In the genomic region with DNA sequence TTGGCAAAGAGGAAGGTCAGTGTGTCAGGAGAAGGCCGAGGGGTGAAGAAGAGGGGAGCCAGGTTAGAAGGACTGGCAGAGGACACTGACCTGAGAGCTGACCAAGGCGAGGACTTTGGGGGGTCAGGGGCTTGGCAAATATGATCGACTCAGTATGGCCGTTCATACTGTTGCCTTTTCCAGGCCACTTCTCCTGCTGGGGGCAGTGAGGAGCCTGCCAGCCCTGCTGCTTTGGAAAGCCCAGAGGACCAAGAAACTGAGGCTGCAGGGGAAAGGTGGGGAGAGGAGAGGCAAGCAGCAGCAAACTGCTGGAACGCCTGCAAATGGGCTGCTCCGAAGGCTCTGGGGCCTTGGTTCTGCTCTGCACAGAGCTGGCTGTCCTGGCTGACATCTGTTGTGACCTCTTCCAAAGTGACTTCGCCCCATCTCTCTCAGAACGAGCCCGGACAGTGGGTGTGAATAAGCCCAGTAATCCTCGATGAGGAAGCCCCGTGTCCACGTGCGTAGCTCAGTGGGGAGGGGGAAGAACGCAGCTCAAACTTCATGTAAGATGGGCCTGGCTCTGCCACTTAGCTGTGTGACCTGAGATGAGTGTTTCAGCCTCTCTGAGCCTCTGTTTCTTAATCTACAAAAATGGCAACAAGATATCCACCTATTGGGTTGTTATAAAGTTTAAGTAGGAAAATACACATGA, we compare ENCODE assay signal across 16 cellular contexts.
"Had no signal": no experiment of that assay in that cellular context is flagged by ENCODE, and none has a peak within 500 bp of the region (broad histone marks: within the 10 kb centered on the region; RNA-seq: fewer than 3 reads in every experiment).

No MANE protein-coding gene starts in this region.

- H3K27ac Mint-ChIP-seq: effector memory CD8-positive, alpha-beta T cell; nephron had no signal

- H3K9me3 Mint-ChIP-seq: effector memory CD8-positive, alpha-beta T cell; nephron had no signal

- H3K27ac ChIP-seq: foreskin keratinocyte, right atrium auricular region, stomach had no signal

- H3K36me3 ChIP-seq: right atrium auricular region, stomach had no signal

- H3K4me3 Mint-ChIP-seq: effector memory CD8-positive, alpha-beta T cell; naive B cell; nephron had no signal

- H3K4me1 ChIP-seq: foreskin keratinocyte, right atrium auricular region had no signal

- H3K4me3 ChIP-seq: right atrium auricular region, stomach had no signal

- DNase-seq: cortex of kidney; effector memory CD8-positive, alpha-beta T cell; erythroblast; foreskin keratinocyte; left colon; left ventricle myocardium superior; mesendoderm; naive B cell; small intestine; stimulated activated CD4-positive, alpha-beta T cell treated with anti-CD3 and anti-CD28 coated beads, Interleukin-12 subunit alpha, Interleukin-12 subunit beta, amount 100 ng/mL, for 4 hours; stimulated activated naive CD4-positive, alpha-beta T cell; stomach; substantia nigra; trophoblast cell had no signal

- FAIRE-seq: small intestine had no signal

- H3K27me3 ChIP-seq: foreskin keratinocyte, right atrium auricular region had no signal

- ATAC-seq: effector memory CD8-positive, alpha-beta T cell; foreskin keratinocyte; left colon; left ventricle myocardium superior had no signal

- H3K9me3 ChIP-seq: right atrium auricular region, stomach had no signal

- H3K4me1 Mint-ChIP-seq: nephron had no signal
